Comparison of ENCODE assay signal across 8 cellular contexts in the genomic region with DNA sequence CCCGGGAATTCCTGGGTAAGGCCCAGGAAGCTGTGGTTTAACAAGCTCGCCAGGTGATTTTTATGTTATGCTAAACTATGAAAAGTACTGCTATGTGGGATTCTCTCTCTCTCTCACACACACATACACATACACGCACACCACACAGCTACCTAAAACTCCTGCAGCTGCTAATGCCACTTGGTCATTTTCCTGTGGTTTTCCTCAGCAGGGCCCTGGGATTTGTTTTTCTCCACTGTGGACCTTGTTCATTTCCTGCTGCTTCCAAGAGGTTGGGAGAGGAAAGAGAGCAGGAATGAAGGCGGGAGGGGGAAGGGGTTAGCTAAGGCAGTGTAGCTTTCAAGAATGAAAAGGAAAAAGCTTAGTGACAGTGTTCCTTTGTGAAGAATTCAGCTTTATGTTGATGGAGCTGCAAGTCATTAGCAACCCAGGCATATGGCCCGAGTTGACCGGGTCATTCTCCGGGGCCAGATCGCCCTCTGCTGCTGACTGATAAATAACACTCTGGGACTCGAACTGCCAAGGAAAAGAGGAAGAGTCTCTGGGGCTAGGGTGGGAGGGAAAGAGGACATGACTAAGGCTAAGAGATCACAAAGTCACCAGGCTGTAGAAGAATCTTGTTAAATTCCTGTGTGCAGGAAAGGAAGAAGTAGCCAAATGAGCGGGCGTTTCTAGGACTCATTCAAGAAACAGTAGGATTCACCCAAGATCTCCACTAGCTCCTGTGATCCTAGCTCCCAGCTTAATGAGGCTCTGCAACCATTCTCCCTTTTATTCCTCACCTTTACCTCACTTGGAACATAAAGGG. TPM values are rescaled to one million over a fixed set of nuclear protein-coding genes. Genes with fewer than 3 reads are reported as not detected.
DNase-seq lines count a peak whose midpoint lies in the region; ATAC-seq, FAIRE-seq and TF ChIP-seq lines count a peak whose summit lies in the region.

No MANE protein-coding gene starts in this region.

- peak overlapping the region in 1 of 7 donors; percentile 35 for H3K4me3 Mint-ChIP-seq in CD8-positive, alpha-beta memory T cell
- no peak overlapping the region for H3K4me3 Mint-ChIP-seq in chondrocyte (ENCODE audit: unreplicated experiment)

- no peak overlapping the region for H3K4me3 ChIP-seq in CD8-positive, alpha-beta memory T cell (ENCODE audit: low read length)
- H3K4me3 ChIP-seq in HUES48 (ENCODE audit: low read depth, low read length) (peak overlapping the region; percentile 38), RWPE2 (ENCODE audit: severe bottlenecking) (no peak overlapping the region)

- peak overlapping the region; percentile 75 for H3K9ac ChIP-seq in HUES48 (ENCODE audit: low read depth, low read length)

- peaks cover 31 to 46% (median 42%) of the 10 kb centered on the region in 3 donors for H3K4me1 Mint-ChIP-seq in CD8-positive, alpha-beta memory T cell
- peaks cover 17% of the 10 kb centered on the region for H3K4me1 Mint-ChIP-seq in chondrocyte (ENCODE audit: low read depth)

- CTCF ChIA-PET in CD8-positive, alpha-beta memory T cell (lab: Charles Lee): interaction anchor here (0.6 to 1.8 kb wide), 5 partner anchors 30 to 327 kb away, joined by 3 to 9 read pairs (median 3); a partner anchor contains a TSS

- H3K4me1 ChIP-seq in CD8-positive, alpha-beta memory T cell (ENCODE audit: insufficient read depth, low read length): peaks cover 29% of the 10 kb centered on the region
- H3K4me1 ChIP-seq in HUES48 (ENCODE audit: control insufficient read depth, insufficient read depth, low read length) (peaks cover 52% of the 10 kb centered on the region), RWPE2 (ENCODE audit: insufficient read depth, poor library complexity, severe bottlenecking) (peaks cover 14% of the 10 kb centered on the region)

- H3K27ac Mint-ChIP-seq in CD8-positive, alpha-beta memory T cell: peak overlapping the region in 7 of 8 donors; percentile 12 to 77 (median 70)
- H3K27ac Mint-ChIP-seq in chondrocyte (ENCODE audit: unreplicated experiment): peak overlapping the region; percentile 87

- no peak overlapping the region for H3K27ac ChIP-seq in CD8-positive, alpha-beta memory T cell (ENCODE audit: low read depth, low read length)
- H3K27ac ChIP-seq in HUES48 (ENCODE audit: low read depth, low read length): peak overlapping the region; percentile 98
- peak overlapping the region; percentile 57 for H3K27ac ChIP-seq in RWPE2 (ENCODE audit: poor library complexity, severe bottlenecking)

- FAIRE-seq in GM19239 (lab: Jason Lieb, UNC): peak; percentile 89

- no peaks in the 10 kb centered on the region for H3K27me3 Mint-ChIP-seq in CD8-positive, alpha-beta memory T cell
- H3K27me3 Mint-ChIP-seq in chondrocyte (ENCODE audit: low read depth): no peaks in the 10 kb centered on the region

- no peaks in the 10 kb centered on the region for H3K9me3 ChIP-seq in CD8-positive, alpha-beta memory T cell (ENCODE audit: low read length)
- H3K9me3 ChIP-seq in HUES48 (ENCODE audit: control insufficient read depth, insufficient read depth, low read length) (no peaks in the 10 kb centered on the region), RWPE2 (ENCODE audit: severe bottlenecking) (no peaks in the 10 kb centered on the region)

- peaks cover 0 to 1% (median 0%) of the 10 kb centered on the region in 5 donors for H3K9me3 Mint-ChIP-seq in CD8-positive, alpha-beta memory T cell
- H3K9me3 Mint-ChIP-seq in chondrocyte (ENCODE audit: low read depth): no peaks in the 10 kb centered on the region

- no peaks in the 10 kb centered on the region for H3K27me3 ChIP-seq in CD8-positive, alpha-beta memory T cell (ENCODE audit: insufficient read depth, low read length, poor library complexity, severe bottlenecking)
- H3K27me3 ChIP-seq in HUES48 (ENCODE audit: control insufficient read depth, insufficient read depth, low read length): no peaks in the 10 kb centered on the region
- H3K27me3 ChIP-seq in RWPE2 (ENCODE audit: insufficient read depth, poor library complexity, severe bottlenecking): no peaks in the 10 kb centered on the region

- peak; percentile 81 for TF ChIP-seq CTCF in RWPE2 (IDR thresholded peaks at IDR 0.05; ENCODE audit: poor library complexity, severe bottlenecking)
- peak; percentile 84 for TF ChIP-seq CTCF in chondrocyte (IDR thresholded peaks at IDR 0.05)

- no peak for DNase-seq in CD8-positive, alpha-beta memory T cell
- DNase-seq in GM19239 (ENCODE audit: insufficient read length, low spot score) (peak; percentile 61), RWPE2 (ENCODE audit: low spot score) (peak; percentile 60), chondrocyte (ENCODE audit: low spot score) (no peak), islet precursor cell (peak; percentile 96), smooth muscle cell of the brain vasculature (ENCODE audit: low read depth, low spot score) (peak; percentile 74), NCI-H1436 (lab: John Stamatoyannopoulos, UW) (no peak)

- ATAC-seq in RWPE2 (ENCODE audit: low read depth): peak; percentile 89

- peaks cover 0 to 3% (median 0%) of the 10 kb centered on the region in 3 donors for H3K36me3 Mint-ChIP-seq in CD8-positive, alpha-beta memory T cell
- no peaks in the 10 kb centered on the region for H3K36me3 Mint-ChIP-seq in chondrocyte (ENCODE audit: low read depth)

- H3K36me3 ChIP-seq in CD8-positive, alpha-beta memory T cell (ENCODE audit: insufficient read depth, low read length): no peaks in the 10 kb centered on the region
- H3K36me3 ChIP-seq in HUES48 (ENCODE audit: control insufficient read depth, insufficient read depth, low read length) (no peaks in the 10 kb centered on the region), RWPE2 (ENCODE audit: low read depth) (no peaks in the 10 kb centered on the region)

- POLR2A ChIA-PET in CD8-positive, alpha-beta memory T cell (lab: Charles Lee): no interaction called here

RNA-seq across cellular contexts. Expression of a gene that starts 30.5 kb away (rescaled TPM):
- total RNA-seq in CD8-positive, alpha-beta memory T cell: 1 to 10 TPM; 8.1 to 8.2 TPM
- 7.7 TPM for polyA plus RNA-seq in CD8-positive, alpha-beta memory T cell
- total RNA-seq in chondrocyte: 10.6 to 14.6 TPM (median 10.7 TPM) in 3 replicates

Comparison
In these comparisons a context has a peak if more than half of its experiments do, and no peak if none do; other contexts are left out.
1. DNase-seq: peak in GM19239 (single experiment), RWPE2 (single experiment), islet precursor cell (single experiment) and smooth muscle cell of the brain vasculature (single experiment); none in CD8-positive, alpha-beta memory T cell (0 of 5), chondrocyte (single experiment) and NCI-H1436 (single experiment).